Comparison of ENCODE assay signal across 8 cellular contexts in the genomic region with DNA sequence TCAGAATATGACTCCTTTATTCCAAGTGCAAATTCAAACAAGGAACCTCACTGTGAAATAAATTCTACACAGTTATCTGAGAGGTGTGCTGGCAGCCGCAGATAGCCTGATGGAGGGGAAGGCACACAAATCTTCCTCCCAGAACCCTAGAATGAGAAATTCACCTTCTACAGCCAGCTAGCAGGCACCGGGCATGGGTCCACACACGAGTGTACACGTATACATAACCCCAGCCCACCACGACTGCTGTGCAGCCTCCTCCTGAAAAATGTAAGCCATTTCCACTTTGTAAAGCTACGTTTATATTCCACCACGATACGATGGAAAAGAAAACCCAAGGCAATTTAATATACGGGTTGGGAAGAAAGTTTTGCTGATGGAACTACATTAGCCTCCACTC. TPM values are rescaled to one million over a fixed set of nuclear protein-coding genes. Genes with fewer than 3 reads are reported as not detected.
DNase-seq lines count a peak whose midpoint lies in the region; ATAC-seq and TF ChIP-seq lines count a peak whose summit lies in the region.

No MANE protein-coding gene starts in this region.

- peak overlapping the region; percentile 89 for H3K4me3 Mint-ChIP-seq in central memory CD8-positive, alpha-beta T cell

- H3K36me3 Mint-ChIP-seq in central memory CD8-positive, alpha-beta T cell (ENCODE audit: insufficient read depth) = peaks cover 13% of the 10 kb centered on the region

- no peak for ATAC-seq in central memory CD8-positive, alpha-beta T cell (replicated peaks; ENCODE audit: extremely low read depth, poor library complexity, severe bottlenecking)
- ATAC-seq in mucosa of descending colon (no peak), GM18519 (IDR thresholded peaks at IDR 0.05; ENCODE audit: low FRiP score, unreplicated experiment) (no peak), GM19328 (IDR thresholded peaks at IDR 0.05; ENCODE audit: unreplicated experiment) (no peak)

- DNase-seq in COLO668 (lab: John Stamatoyannopoulos, UW; ENCODE audit: unreplicated experiment) (peak; percentile 18), NCI-H69 (lab: John Stamatoyannopoulos, UW) (peak; percentile 56), mucosa of descending colon (peak in 2 of 3 donors; percentile 27 to 44), ureter (ENCODE audit: low spot score) (no peak), NCI-H2107 (lab: John Stamatoyannopoulos, UW) (no peak)
- no peak for DNase-seq in central memory CD8-positive, alpha-beta T cell (ENCODE audit: low spot score in 2 of 2)

- H3K27me3 Mint-ChIP-seq in central memory CD8-positive, alpha-beta T cell = no peaks in the 10 kb centered on the region

- H3K4me1 ChIP-seq in mucosa of descending colon (ENCODE audit: low read depth) = peaks cover 36% of the 10 kb centered on the region

- H3K9me3 ChIP-seq in mucosa of descending colon = no peaks in the 10 kb centered on the region

- H3K36me3 ChIP-seq in mucosa of descending colon (ENCODE audit: low read depth) = no peaks in the 10 kb centered on the region

- intact Hi-C loops in mucosa of descending colon (cut with DNase I, micrococcal nuclease) = no loop called here

- H3K9me3 Mint-ChIP-seq in central memory CD8-positive, alpha-beta T cell = no peaks in the 10 kb centered on the region

- no peak for TF ChIP-seq CTCF in mucosa of descending colon (IDR thresholded peaks at IDR 0.05)

- H3K27ac Mint-ChIP-seq in central memory CD8-positive, alpha-beta T cell (ENCODE audit: low read depth) = peak overlapping the region; percentile 96

- no peak overlapping the region for H3K4me3 ChIP-seq in mucosa of descending colon

- peaks cover 25% of the 10 kb centered on the region for H3K4me1 Mint-ChIP-seq in central memory CD8-positive, alpha-beta T cell

RNA-seq across cellular contexts. Expression of a gene that starts 1.8 kb away (rescaled TPM):
- 10 to 100 TPM; 17.5 to 29.6 (median 19.0) TPM for total RNA-seq in mucosa of descending colon
- 29.7 TPM for total RNA-seq in ureter

Comparison
In these comparisons a context has a peak if more than half of its experiments do, and no peak if none do; other contexts are left out.
1. DNase-seq: peak in COLO668 (single experiment), NCI-H69 (single experiment) and mucosa of descending colon (2 of 3); none in central memory CD8-positive, alpha-beta T cell (0 of 2), ureter (single experiment) and NCI-H2107 (single experiment).